18 cellular contexts compared by ENCODE assay signal in genomic region chr6:163491901-163492300, GRCh38.
A peak's percentile ranks its signal among the peaks of the same experiment; 100 is the strongest.
DNase-seq lines count a peak whose midpoint lies in the region; ATAC-seq and TF ChIP-seq lines count a peak whose summit lies in the region.
"Had no signal": no experiment of that assay in that cellular context is flagged by ENCODE, and none has a peak within 500 bp of the region (broad histone marks: within the 10 kb centered on the region; RNA-seq: fewer than 3 reads in every experiment).

No MANE protein-coding gene starts in this region.

- H3K27ac ChIP-seq in right atrium auricular region (peak overlapping the region; percentile 54 to 61), dorsolateral prefrontal cortex (peak overlapping the region in 33 of 59 donors; percentile 3 to 76 (median 42)), tibial nerve (peak overlapping the region in 3 of 4 donors; percentile 43 to 83 (median 82)), esophagus squamous epithelium (peak overlapping the region in 2 of 4 donors; percentile 70 to 73)
- H3K27ac ChIP-seq: BLaER1 treated with 17β-estradiol and CSF1 and Interleukin-3, amounts not matched to agents 10 nM and 100 nM; HL-60 had no signal

- intact Hi-C loops in left ventricle myocardium superior (cut with micrococcal nuclease) (no loop called here), dorsolateral prefrontal cortex (cut with DNase I) (no loop called here), esophagus squamous epithelium (cut with DNase I) (no loop called here)

- H3K36me3 ChIP-seq in right atrium auricular region (no peaks in the 10 kb centered on the region), tibial nerve (no peaks in the 10 kb centered on the region), esophagus squamous epithelium (no peaks in the 10 kb centered on the region)

- H3K9me3 ChIP-seq in right atrium auricular region (no peaks in the 10 kb centered on the region), tibial nerve (no peaks in the 10 kb centered on the region), esophagus squamous epithelium (no peaks in the 10 kb centered on the region)

- no peak for TF ChIP-seq EP300 in tibial nerve (IDR thresholded peaks at IDR 0.05)

- DNase-seq in right atrium auricular region (ENCODE audit: low spot score) = no peak
- DNase-seq in left ventricle myocardium superior = no peak
- DNase-seq in dorsolateral prefrontal cortex = no peak
- DNase-seq in retina = peak; percentile 24
- no peak for DNase-seq in tibial nerve (ENCODE audit: low spot score in 2 of 2)
- DNase-seq in esophagus squamous epithelium (lab: John Stamatoyannopoulos, UW) = no peak
- DNase-seq: DMS 273 treated with DMSO at 0.1 percent for 48 hours; H9; NCI-H1048; NCI-H1436 treated with DMSO at 0.1 percent for 48 hours; NCI-H2171 treated with DMSO at 0.1 percent for 48 hours; NCI-H446; NK-92 treated with Interleukin-12 subunit alpha and Interleukin-12 subunit beta, amount 100 ng/mL, for 24 hours had no signal

- WGBS in tibial nerve, 2 donors = 40 to 46% methylated on average over 4 of the region's 4 CpGs
- 74 to 81% methylated on average over 4 of the region's 4 CpGs for WGBS in esophagus squamous epithelium, 2 donors

- TF ChIP-seq POLR2A in tibial nerve (IDR thresholded peaks at IDR 0.05) = no peak
- TF ChIP-seq POLR2A in esophagus squamous epithelium (IDR thresholded peaks at IDR 0.05) = no peak

- ATAC-seq in left ventricle myocardium superior (no peak), HG03354 (IDR thresholded peaks at IDR 0.05; ENCODE audit: poor library complexity, severe bottlenecking, unreplicated experiment) (no peak), HG03439 (IDR thresholded peaks at IDR 0.05; ENCODE audit: unreplicated experiment) (no peak)

- H3K4me1 ChIP-seq in right atrium auricular region = peaks cover 0 to 92% of the 10 kb centered on the region in 2 donors
- peaks cover 0 to 97% (median 41%) of the 10 kb centered on the region in 4 donors for H3K4me1 ChIP-seq in tibial nerve
- peaks cover 6 to 57% (median 15%) of the 10 kb centered on the region in 3 donors for H3K4me1 ChIP-seq in esophagus squamous epithelium

- no peak for TF ChIP-seq CTCF in right atrium auricular region (IDR thresholded peaks at IDR 0.05)
- no peak for TF ChIP-seq CTCF in dorsolateral prefrontal cortex (IDR thresholded peaks at IDR 0.05 in 54 of 56, conservative IDR thresholded peaks at IDR 0.05 in 2 of 56; ENCODE audit: low read depth in 1 of 56, partially characterized antibody in 56 of 56)
- no peak for TF ChIP-seq CTCF in tibial nerve (IDR thresholded peaks at IDR 0.05)
- no peak for TF ChIP-seq CTCF in esophagus squamous epithelium (IDR thresholded peaks at IDR 0.05)

- H3K4me3 ChIP-seq in right atrium auricular region (no peak overlapping the region), dorsolateral prefrontal cortex (peak overlapping the region in 13 of 59 donors; percentile 2 to 22 (median 5)), tibial nerve (no peak overlapping the region), esophagus squamous epithelium (no peak overlapping the region)
- H3K4me3 ChIP-seq: BLaER1 treated with 17β-estradiol and CSF1 and Interleukin-3, amounts not matched to agents 10 nM and 100 nM; MG63 had no signal

- H3K27me3 ChIP-seq in right atrium auricular region (no peaks in the 10 kb centered on the region), dorsolateral prefrontal cortex (no peaks in the 10 kb centered on the region), tibial nerve (no peaks in the 10 kb centered on the region), esophagus squamous epithelium (no peaks in the 10 kb centered on the region)
- H3K27me3 ChIP-seq: BLaER1 treated with 17β-estradiol and CSF1 and Interleukin-3, amounts not matched to agents 10 nM and 100 nM; MG63 had no signal
